In the genomic region with DNA sequence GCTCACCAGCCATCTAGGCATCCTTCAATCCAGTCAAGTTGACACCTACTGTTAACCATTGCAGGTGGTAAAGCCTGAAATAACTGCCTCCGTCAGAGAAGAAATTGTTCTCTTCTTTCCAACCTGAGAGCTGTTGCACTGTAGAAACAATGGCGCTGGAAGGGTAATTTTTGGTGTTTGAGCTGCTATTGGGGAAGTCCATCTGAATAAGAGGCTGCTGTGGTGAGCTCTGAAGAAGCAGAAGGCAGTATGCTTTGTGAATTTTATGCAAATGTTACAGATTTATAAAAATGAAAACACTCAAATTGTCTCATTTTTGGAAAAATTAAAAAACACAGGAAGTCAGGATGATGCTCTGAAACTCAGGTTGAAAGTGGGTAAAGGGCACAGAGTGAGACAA, we compare ENCODE assay signal across 28 cellular contexts. TPM values are rescaled to one million over a fixed set of nuclear protein-coding genes. Genes with fewer than 3 reads are reported as not detected.
"Had no signal": no experiment of that assay in that cellular context is flagged by ENCODE, and none has a peak within 500 bp of the region (broad histone marks: within the 10 kb centered on the region; RNA-seq: fewer than 3 reads in every experiment).

No MANE protein-coding gene starts in this region.

- H3K4me3 Mint-ChIP-seq: activated CD4-positive, alpha-beta T cell treated with anti-CD3 and anti-CD28 coated beads, Interleukin-2, amount 10 ng/mL, durations not matched to agents 7 days and 5 days; activated naive CD8-positive, alpha-beta T cell treated with anti-CD3 and anti-CD28 coated beads, Interleukin-2, amount 10 ng/mL, durations not matched to agents 7 days and 5 days; activated T-cell treated with anti-CD3 and anti-CD28 coated beads, Interleukin-2, amount 50 U/mL, for 24 hours; brain had no signal

- H3K4me1 ChIP-seq: ascending aorta, breast epithelium, colonic mucosa, esophagus squamous epithelium had no signal

- H3K4me1 Mint-ChIP-seq: activated CD4-positive, alpha-beta T cell treated with anti-CD3 and anti-CD28 coated beads, Interleukin-2, amount 10 ng/mL, durations not matched to agents 7 days and 5 days; activated naive CD8-positive, alpha-beta T cell treated with anti-CD3 and anti-CD28 coated beads, Interleukin-2, amount 10 ng/mL, durations not matched to agents 7 days and 5 days; brain had no signal

- DNase-seq: activated CD4-positive, alpha-beta T cell treated with anti-CD3 and anti-CD28 coated beads for 4 hours; activated CD4-positive, alpha-beta T cell treated with anti-CD3 and anti-CD28 coated beads, Interleukin-2, amount 10 ng/mL, durations not matched to agents 7 days and 5 days; activated CD4-positive, alpha-beta T cell treated with anti-CD3 and anti-CD28 coated beads, Interleukin-2, amount 50 U/mL, for 48 hours; activated CD4-positive, CD25-positive, alpha-beta regulatory T cell; activated CD4-positive, CD25-positive, alpha-beta regulatory T cell treated with anti-CD3 and anti-CD28 coated beads, Interleukin-2, amount 50 U/mL, for 72 hours; activated CD8-positive, alpha-beta memory T cell treated with anti-CD3 and anti-CD28 coated beads, Interleukin-2, amount 50 U/mL, for 48 hours; activated effector memory CD4-positive, alpha-beta T cell treated with Interleukin-2 at 50 U/mL for 16 hours; activated gamma-delta T cell treated with Interleukin-2 at 50 U/mL for 16 hours; activated naive CD4-positive, alpha-beta T cell treated with Interleukin-2 at 50 U/mL for 16 hours; activated naive CD8-positive, alpha-beta T cell treated with anti-CD3 and anti-CD28 coated beads, Interleukin-2, amount 10 ng/mL, durations not matched to agents 7 days and 5 days; activated T-cell treated with anti-CD3 and anti-CD28 coated beads for 4 hours; activated T-cell treated with anti-CD3 and anti-CD28 coated beads, Interleukin-2, amount 50 U/mL, for 24 hours; activated T-cell treated with anti-CD3 and anti-CD28 coated beads, Interleukin-2, amount 50 U/mL, for 72 hours; central memory CD4-positive, alpha-beta T cell; cerebellar nuclear complex; colonic mucosa; effector CD8-positive, alpha-beta T cell; esophagus squamous epithelium; head of caudate nucleus; hippocampal formation; T-helper 2 cell had no signal

- H3K9me3 ChIP-seq: ascending aorta, colonic mucosa, esophagus squamous epithelium had no signal

- H3K36me3 Mint-ChIP-seq: activated naive CD4-positive, alpha-beta T cell treated with anti-CD3 and anti-CD28 coated beads, Interleukin-2, amount 50 U/mL, for 72 hours; activated naive CD8-positive, alpha-beta T cell treated with anti-CD3 and anti-CD28 coated beads, Interleukin-2, amount 10 ng/mL, durations not matched to agents 7 days and 5 days; brain had no signal

- H3K27ac Mint-ChIP-seq: activated CD4-positive, alpha-beta T cell treated with anti-CD3 and anti-CD28 coated beads, Interleukin-2, amount 10 ng/mL, durations not matched to agents 7 days and 5 days; activated naive CD4-positive, alpha-beta T cell treated with anti-CD3 and anti-CD28 coated beads, Interleukin-2, amount 50 U/mL, for 72 hours; activated naive CD8-positive, alpha-beta T cell treated with anti-CD3 and anti-CD28 coated beads, Interleukin-2, amount 10 ng/mL, durations not matched to agents 7 days and 5 days; activated T-cell treated with anti-CD3 and anti-CD28 coated beads, Interleukin-2, amount 50 U/mL, for 24 hours; brain had no signal

- H3K27me3 ChIP-seq: ascending aorta, cardiac muscle cell, colonic mucosa had no signal

- H3K27me3 Mint-ChIP-seq: brain had no signal

- H3K27ac ChIP-seq: ascending aorta, breast epithelium, cardiac muscle cell, colonic mucosa, epithelial cell of prostate, esophagus squamous epithelium had no signal

- ATAC-seq: activated T-cell treated with anti-CD3 and anti-CD28 coated beads, Interleukin-2, amount 50 U/mL, for 72 hours had no signal

- H3K9me3 Mint-ChIP-seq: activated naive CD4-positive, alpha-beta T cell treated with anti-CD3 and anti-CD28 coated beads, Interleukin-2, amount 50 U/mL, for 72 hours; activated naive CD8-positive, alpha-beta T cell treated with anti-CD3 and anti-CD28 coated beads, Interleukin-2, amount 10 ng/mL, durations not matched to agents 7 days and 5 days; activated T-cell treated with anti-CD3 and anti-CD28 coated beads, Interleukin-2, amount 50 U/mL, for 24 hours; activated T-cell treated with anti-CD3 and anti-CD28 coated beads, Interleukin-2, amount 50 U/mL, for 72 hours had no signal

RNA-seq across cellular contexts. Expression of gene SYT16, which starts 10.0 kb away (rescaled TPM):
- total RNA-seq: activated CD4-positive, alpha-beta T cell treated with anti-CD3 and anti-CD28 coated beads, Interleukin-2, amount 10 ng/mL, durations not matched to agents 7 days and 5 days; activated naive CD4-positive, alpha-beta T cell treated with anti-CD3 and anti-CD28 coated beads, Interleukin-2, amount 50 U/mL, for 72 hours; activated naive CD8-positive, alpha-beta T cell treated with anti-CD3 and anti-CD28 coated beads, Interleukin-2, amount 10 ng/mL, durations not matched to agents 7 days and 5 days; ascending aorta; T-helper 1 cell treated with Interleukin-12 subunit alpha and Interleukin-12 subunit beta and Interleukin-4 antibody, amounts not matched to agents 30 ng/mL and 1 ng/mL, for 36 hours had no signal
